Comparison of ENCODE assay signal across 11 cellular contexts in genomic region chr15:81160312-81161214, GRCh38. TPM values are rescaled to one million over a fixed set of nuclear protein-coding genes. Genes with fewer than 3 reads are reported as not detected.
DNase-seq lines count a peak whose midpoint lies in the region; ATAC-seq and TF ChIP-seq lines count a peak whose summit lies in the region.
"Had no signal": no experiment of that assay in that cellular context is flagged by ENCODE, and none has a peak within 500 bp of the region (broad histone marks: within the 10 kb centered on the region; RNA-seq: fewer than 3 reads in every experiment).

No MANE protein-coding gene starts in this region.

- intact Hi-C loops in ovary (cut with DNase I): no loop called here

- TF ChIP-seq CTCF in ovary (IDR thresholded peaks at IDR 0.05) (no peak), Peyer's patch (IDR thresholded peaks at IDR 0.05) (no peak)

- H3K4me1 ChIP-seq in ovary (ENCODE audit: insufficient read depth): peaks cover 4% of the 10 kb centered on the region
- H3K4me1 ChIP-seq in Peyer's patch: peaks cover 0 to 7% (median 0%) of the 10 kb centered on the region in 4 donors

- TF ChIP-seq POLR2A in ovary (IDR thresholded peaks at IDR 0.05): no peak
- no peak for TF ChIP-seq POLR2A in Peyer's patch (IDR thresholded peaks at IDR 0.05)

- no peak overlapping the region for H3K27ac ChIP-seq in epithelial cell of prostate
- no peak overlapping the region for H3K27ac ChIP-seq in ovary
- H3K27ac ChIP-seq in Peyer's patch: no peak overlapping the region

- no peak overlapping the region for H3K4me3 ChIP-seq in ovary
- no peak overlapping the region for H3K4me3 ChIP-seq in Peyer's patch
- H3K4me3 ChIP-seq: GM12878 had no signal

- H3K36me3 ChIP-seq in ovary (no peaks in the 10 kb centered on the region), Peyer's patch (no peaks in the 10 kb centered on the region)

- H3K27me3 ChIP-seq in ovary (no peaks in the 10 kb centered on the region), Peyer's patch (no peaks in the 10 kb centered on the region)

- ATAC-seq in GM21515 (IDR thresholded peaks at IDR 0.05; ENCODE audit: unreplicated experiment): no peak

- TF ChIP-seq EP300 in ovary (IDR thresholded peaks at IDR 0.05): no peak

- WGBS in ovary, 3 donors: 25 to 34% (median 33%) methylated on average over 11 of the region's 11 CpGs

- no peaks in the 10 kb centered on the region for H3K9me3 ChIP-seq in ovary
- H3K9me3 ChIP-seq in Peyer's patch: no peaks in the 10 kb centered on the region

- peak; percentile 30 for DNase-seq in DMS153 treated with DMSO at 0.1 percent for 48 hours (lab: John Stamatoyannopoulos, UW; ENCODE audit: unreplicated experiment)
- DNase-seq in NCI-H2171 treated with DMSO at 0.1 percent for 48 hours (lab: John Stamatoyannopoulos, UW): peak; percentile 97
- DNase-seq in epithelial cell of prostate (ENCODE audit: low read depth, low spot score): peak; percentile 27
- peak in 4 of 5 donors; percentile 53 to 66 (median 60) for DNase-seq in ovary
- DNase-seq in NCI-H2227 treated with DMSO at 0.1 percent for 48 hours (lab: John Stamatoyannopoulos, UW): no peak
- no peak for DNase-seq in Peyer's patch
- no peak for DNase-seq in activated CD4-positive, alpha-beta T cell treated with anti-CD3 and anti-CD28 coated beads for 1 hour
- DNase-seq: activated CD8-positive, alpha-beta memory T cell treated with anti-CD3 and anti-CD28 coated beads, Interleukin-2, amount 50 U/mL, for 48 hours; NCI-H1436 treated with DMSO at 0.1 percent for 48 hours had no signal

RNA-seq across cellular contexts. Expression of gene CFAP161, which starts 26.5 kb away (rescaled TPM):
- total RNA-seq in ovary: 1 to 10 TPM in 2 of 7 donors, under 1 TPM in 4, not detected in 1; 0.23 to 6.0 (median 0.58) TPM
- under 1 TPM; 0.15 to 0.97 TPM for polyA plus RNA-seq in ovary
- 1 to 10 TPM in 1 of 4 donors, not detected in 3; 6.6 TPM for total RNA-seq in Peyer's patch
- polyA plus RNA-seq: GM12878 had no signal

RNA-seq across cellular contexts. Expression of gene IL16, which starts 36.1 kb away (rescaled TPM):
- 10 to 100 TPM in 1 of 7 donors, 1 to 10 TPM in 6; 1.8 to 11.6 (median 9.0) TPM for total RNA-seq in ovary
- polyA plus RNA-seq in ovary: 10 to 100 TPM in 1 of 2 donors, 1 to 10 TPM in 1; 3.3 to 16.5 TPM
- 100 to 1,000 TPM in 1 of 4 donors, 10 to 100 TPM in 1, 1 to 10 TPM in 2; 6.3 to 115 (median 11.6) TPM for total RNA-seq in Peyer's patch

Comparison
In these comparisons a context has a peak if more than half of its experiments do, and no peak if none do; other contexts are left out.
1. DNase-seq: peak in DMS153 treated with DMSO at 0.1 percent for 48 hours (single experiment), NCI-H2171 treated with DMSO at 0.1 percent for 48 hours (single experiment), epithelial cell of prostate (single experiment) and ovary (4 of 5); none in NCI-H2227 treated with DMSO at 0.1 percent for 48 hours (single experiment), Peyer's patch (0 of 3) and activated CD4-positive, alpha-beta T cell treated with anti-CD3 and anti-CD28 coated beads for 1 hour (single experiment).